In the genomic region with DNA sequence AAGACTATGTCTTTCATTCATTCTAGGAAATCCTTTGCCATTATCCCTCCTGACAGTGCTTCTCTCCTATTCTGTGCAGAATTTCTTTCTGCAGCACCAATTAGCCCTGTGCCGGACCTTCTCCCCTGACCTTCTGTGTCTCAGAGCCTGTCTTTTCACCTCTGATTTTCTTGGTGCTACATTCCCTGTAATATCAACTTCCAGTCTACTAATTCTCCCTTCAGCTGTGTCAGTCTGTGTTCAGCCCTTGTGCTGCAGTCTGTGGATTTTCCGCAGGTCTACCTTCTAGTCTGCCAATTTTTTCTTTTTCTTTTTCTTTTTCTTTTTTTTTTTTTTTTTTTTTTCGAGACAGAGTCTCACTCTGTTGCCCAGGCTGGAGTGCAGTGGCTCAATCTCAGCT, we compare ENCODE assay signal across 9 cellular contexts.
"Had no signal": no experiment of that assay in that cellular context is flagged by ENCODE, and none has a peak within 500 bp of the region (broad histone marks: within the 10 kb centered on the region; RNA-seq: fewer than 3 reads in every experiment).

No MANE protein-coding gene starts in this region.

- H3K27ac Mint-ChIP-seq: HFFc6 had no signal

- H3K9ac ChIP-seq: GM23248 had no signal

- DNase-seq: GM23248, GOT3, H7, HFFc6, IMR-90 had no signal

- H3K36me3 ChIP-seq: HAP-1 had no signal

- H2AFZ ChIP-seq: GM23248 had no signal

- H3K27ac ChIP-seq: GM23248, HL-60 had no signal

- H3K9me3 ChIP-seq: HAP-1 had no signal

- H3K4me3 ChIP-seq: GM23248, HAP-1, K562 had no signal

- H3K4me1 ChIP-seq: HAP-1 had no signal

- ATAC-seq: HCT116, K562 had no signal

- H3K4me3 Mint-ChIP-seq: HFFc6 had no signal
